ENCODE assay signal across 35 cellular contexts in genomic region chr4:153937289-153937688, GRCh38.
"Had no signal": no experiment of that assay in that cellular context is flagged by ENCODE, and none has a peak within 500 bp of the region (broad histone marks: within the 10 kb centered on the region; RNA-seq: fewer than 3 reads in every experiment).

No MANE protein-coding gene starts in this region.

- H2AFZ ChIP-seq: PC-9 had no signal

- H3K4me2 ChIP-seq: PC-9 had no signal

- H3K27ac ChIP-seq: ascending aorta, cardiac muscle cell, PC-9, RWPE1 had no signal

- H3K4me1 ChIP-seq: ascending aorta had no signal

- H3K4me3 ChIP-seq: ascending aorta, cardiac muscle cell, PC-9 had no signal

- ATAC-seq: activated CD4-positive, alpha-beta T cell treated with anti-CD3 and anti-CD28 coated beads for 36 hours; activated CD4-positive, CD25-positive, alpha-beta regulatory T cell treated with anti-CD3 and anti-CD28 coated beads, Interleukin-2, amount 50 U/mL, for 24 hours; activated CD8-positive, alpha-beta memory T cell treated with anti-CD3 and anti-CD28 coated beads, Interleukin-2, amount 10 ng/mL, durations not matched to agents 7 days and 5 days; activated T-cell treated with anti-CD3 and anti-CD28 coated beads, Interleukin-2, amount 50 U/mL, for 72 hours; activated T-helper 17 cell treated with anti-CD3 and anti-CD28 coated beads, Interleukin-2, amount 50 U/mL, for 72 hours; Right ventricle myocardium inferior; SK-N-SH treated with all-trans-retinoic acid at 6 μM for 48 hours; WTC11 had no signal

- H3K36me3 ChIP-seq: ascending aorta, cardiac muscle cell had no signal

- H3K27me3 ChIP-seq: ascending aorta, cardiac muscle cell had no signal

- DNase-seq: activated CD4-positive, alpha-beta memory T cell treated with anti-CD3 and anti-CD28 coated beads, Interleukin-2, amount 10 ng/mL, durations not matched to agents 7 days and 5 days; activated CD4-positive, alpha-beta T cell treated with anti-CD3 and anti-CD28 coated beads for 36 hours; activated CD4-positive, alpha-beta T cell treated with anti-CD3 and anti-CD28 coated beads, Interleukin-2, amount 50 U/mL, for 1 hour; activated CD8-positive, alpha-beta memory T cell treated with anti-CD3 and anti-CD28 coated beads for 24 hours; activated CD8-positive, alpha-beta memory T cell treated with anti-CD3 and anti-CD28 coated beads, Interleukin-2, amount 10 ng/mL, durations not matched to agents 7 days and 5 days; activated CD8-positive, alpha-beta memory T cell treated with anti-CD3 and anti-CD28 coated beads, Interleukin-2, amount 50 U/mL, for 48 hours; activated effector memory CD4-positive, alpha-beta T cell treated with anti-CD3 and anti-CD28 coated beads, Interleukin-2, amount 50 U/mL, for 16 hours; activated naive CD4-positive, alpha-beta T cell; activated naive CD4-positive, alpha-beta T cell treated with anti-CD3 and anti-CD28 coated beads, Interleukin-2, amount 50 U/mL, for 16 hours; activated naive CD8-positive, alpha-beta T cell treated with anti-CD3 and anti-CD28 coated beads, Interleukin-2, amount 10 ng/mL, durations not matched to agents 7 days and 5 days; activated T-cell treated with anti-CD3 and anti-CD28 coated beads, Interleukin-2, amount 50 U/mL, for 72 hours; amygdala; Kasumi-1; MM.1S; MV-4-11; NCI-H1092; NCI-H1436 treated with DMSO at 0.1 percent for 48 hours; NCI-H1694 treated with DMSO at 0.1 percent for 48 hours; NCI-H2029; NCI-H345; NCI-H524 treated with DMSO at 0.1 percent for 48 hours; NK-92 treated with Interleukin-12 subunit alpha and Interleukin-12 subunit beta, amount 100 ng/mL, for 24 hours; PC-9; SIG-M5; SW 1271; T-helper 1 cell; T-helper 9 cell had no signal

- H3K9me3 ChIP-seq: ascending aorta had no signal
